Comparison of ENCODE assay signal across 24 cellular contexts in the genomic region with DNA sequence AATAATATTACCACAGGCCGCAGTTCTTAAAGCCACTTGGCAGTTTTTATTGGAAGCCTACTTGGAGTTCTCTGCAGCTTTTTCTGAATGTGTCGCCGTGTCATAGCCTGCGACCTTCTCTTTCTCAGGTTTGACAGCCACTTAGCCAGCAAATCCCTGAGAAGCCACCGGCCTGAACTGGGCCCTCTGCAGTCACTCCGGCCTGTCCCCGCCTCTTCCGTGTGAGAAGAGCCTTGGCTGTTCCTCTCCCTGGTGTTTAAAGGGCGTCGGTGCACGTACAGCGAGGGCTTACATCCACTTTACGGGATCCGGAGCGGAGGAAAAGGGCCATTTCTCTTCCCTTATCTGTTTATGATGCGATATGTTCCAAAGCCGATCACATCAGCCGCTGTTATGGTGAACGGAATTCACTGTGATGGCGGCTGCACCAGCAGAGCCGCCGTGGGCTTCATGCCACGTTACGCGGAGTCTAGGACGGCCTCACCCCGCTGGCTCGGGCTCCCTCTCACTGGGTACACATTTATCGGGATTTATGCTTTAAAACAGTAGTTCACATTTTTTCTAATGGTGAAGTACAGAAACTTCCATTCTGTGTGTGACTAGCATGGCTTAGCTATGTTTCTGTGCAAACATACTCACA.
"Had no signal": no experiment of that assay in that cellular context is flagged by ENCODE, and none has a peak within 500 bp of the region (broad histone marks: within the 10 kb centered on the region; RNA-seq: fewer than 3 reads in every experiment).

No MANE protein-coding gene starts in this region.

- H3K27ac Mint-ChIP-seq: activated CD4-positive, alpha-beta T cell treated with anti-CD3 and anti-CD28 coated beads for 36 hours; activated CD8-positive, alpha-beta memory T cell treated with anti-CD3 and anti-CD28 coated beads, Interleukin-2, amount 10 ng/mL, durations not matched to agents 7 days and 5 days; activated CD8-positive, alpha-beta T cell treated with anti-CD3 and anti-CD28 coated beads, Interleukin-2, amount 10 ng/mL, durations not matched to agents 7 days and 5 days; activated naive CD4-positive, alpha-beta T cell treated with anti-CD3 and anti-CD28 coated beads, Interleukin-2, amount 50 U/mL, for 24 hours; activated naive CD8-positive, alpha-beta T cell treated with anti-CD3 and anti-CD28 coated beads, Interleukin-2, amount 50 U/mL, for 24 hours; activated T-helper 2 cell treated with anti-CD3 and anti-CD28 coated beads, Interferon-gamma antibody, Interleukin-2, Interleukin-4, amounts not matched to agents 10 μg/mL and 5 μg/mL and 100 μg/mL, durations not matched to agents 14 hours and 24 hours and 36 hours; naive thymus-derived CD8-positive, alpha-beta T cell; T-helper 2 cell treated with Interferon-gamma antibody and Interleukin-4, amounts not matched to agents 5 μg/mL and 100 μg/mL, for 36 hours had no signal

- H3K27ac ChIP-seq: colonic mucosa, gastrocnemius medialis, hepatocyte, left lung had no signal

- H3K36me3 ChIP-seq: colonic mucosa, gastrocnemius medialis, left lung had no signal

- H3K36me3 Mint-ChIP-seq: activated CD8-positive, alpha-beta memory T cell treated with anti-CD3 and anti-CD28 coated beads, Interleukin-2, amount 10 ng/mL, durations not matched to agents 7 days and 5 days; activated naive CD4-positive, alpha-beta T cell treated with anti-CD3 and anti-CD28 coated beads, Interleukin-2, amount 50 U/mL, for 24 hours; naive thymus-derived CD8-positive, alpha-beta T cell had no signal

- FAIRE-seq: bronchial epithelial cell had no signal

- H3K4me1 ChIP-seq: colonic mucosa, gastrocnemius medialis, left lung had no signal

- H3K4me3 ChIP-seq: colonic mucosa, gastrocnemius medialis, hepatocyte, left lung, tibial nerve had no signal

- H3K9me3 Mint-ChIP-seq: activated naive CD4-positive, alpha-beta T cell treated with anti-CD3 and anti-CD28 coated beads, Interleukin-2, amount 50 U/mL, for 24 hours; activated naive CD8-positive, alpha-beta T cell treated with anti-CD3 and anti-CD28 coated beads, Interleukin-2, amount 50 U/mL, for 24 hours; activated T-helper 2 cell treated with anti-CD3 and anti-CD28 coated beads, Interferon-gamma antibody, Interleukin-2, Interleukin-4, amounts not matched to agents 10 μg/mL and 5 μg/mL and 100 μg/mL, durations not matched to agents 14 hours and 24 hours and 36 hours; naive thymus-derived CD8-positive, alpha-beta T cell; T-helper 2 cell treated with Interferon-gamma antibody and Interleukin-4, amounts not matched to agents 5 μg/mL and 100 μg/mL, for 36 hours had no signal

- H3K27me3 Mint-ChIP-seq: activated CD4-positive, alpha-beta T cell treated with anti-CD3 and anti-CD28 coated beads for 36 hours; activated CD8-positive, alpha-beta memory T cell treated with anti-CD3 and anti-CD28 coated beads, Interleukin-2, amount 10 ng/mL, durations not matched to agents 7 days and 5 days; activated naive CD4-positive, alpha-beta T cell treated with anti-CD3 and anti-CD28 coated beads, Interleukin-2, amount 50 U/mL, for 24 hours; activated naive CD8-positive, alpha-beta T cell treated with anti-CD3 and anti-CD28 coated beads, Interleukin-2, amount 50 U/mL, for 24 hours had no signal

- H2AFZ ChIP-seq: hepatocyte had no signal

- DNase-seq: activated CD4-positive, alpha-beta T cell treated with anti-CD3 and anti-CD28 coated beads for 36 hours; activated CD4-positive, CD25-positive, alpha-beta regulatory T cell; activated CD8-positive, alpha-beta memory T cell treated with anti-CD3 and anti-CD28 coated beads, Interleukin-2, amount 10 ng/mL, durations not matched to agents 7 days and 5 days; activated CD8-positive, alpha-beta T cell treated with anti-CD3 and anti-CD28 coated beads, Interleukin-2, amount 10 ng/mL, durations not matched to agents 7 days and 5 days; activated naive CD8-positive, alpha-beta T cell treated with anti-CD3 and anti-CD28 coated beads, Interleukin-2, amount 50 U/mL, for 24 hours; activated T-cell treated with anti-CD3 and anti-CD28 coated beads, Interleukin-2, amount 50 U/mL, for 48 hours; amygdala; colonic mucosa; effector memory CD4-positive, alpha-beta T cell; erythroblast; gastrocnemius medialis; kidney glomerular epithelial cell; left lung; midbrain; naive thymus-derived CD8-positive, alpha-beta T cell; right cardiac atrium; stimulated activated naive CD4-positive, alpha-beta T cell; T-helper 1 cell had no signal

- H3K4me3 Mint-ChIP-seq: activated CD4-positive, alpha-beta T cell treated with anti-CD3 and anti-CD28 coated beads for 36 hours; activated CD8-positive, alpha-beta memory T cell treated with anti-CD3 and anti-CD28 coated beads, Interleukin-2, amount 10 ng/mL, durations not matched to agents 7 days and 5 days; activated CD8-positive, alpha-beta T cell treated with anti-CD3 and anti-CD28 coated beads, Interleukin-2, amount 10 ng/mL, durations not matched to agents 7 days and 5 days; activated naive CD4-positive, alpha-beta T cell treated with anti-CD3 and anti-CD28 coated beads, Interleukin-2, amount 50 U/mL, for 24 hours; activated naive CD8-positive, alpha-beta T cell treated with anti-CD3 and anti-CD28 coated beads, Interleukin-2, amount 50 U/mL, for 24 hours; naive thymus-derived CD8-positive, alpha-beta T cell; T-helper 2 cell treated with Interferon-gamma antibody and Interleukin-4, amounts not matched to agents 5 μg/mL and 100 μg/mL, for 36 hours had no signal

- H3K79me2 ChIP-seq: hepatocyte had no signal

- ATAC-seq: activated CD4-positive, alpha-beta T cell treated with anti-CD3 and anti-CD28 coated beads for 36 hours; activated CD8-positive, alpha-beta memory T cell treated with anti-CD3 and anti-CD28 coated beads, Interleukin-2, amount 10 ng/mL, durations not matched to agents 7 days and 5 days; activated CD8-positive, alpha-beta T cell treated with anti-CD3 and anti-CD28 coated beads, Interleukin-2, amount 10 ng/mL, durations not matched to agents 7 days and 5 days; activated naive CD8-positive, alpha-beta T cell treated with anti-CD3 and anti-CD28 coated beads, Interleukin-2, amount 50 U/mL, for 24 hours; gastrocnemius medialis; left lung; naive thymus-derived CD8-positive, alpha-beta T cell; right cardiac atrium had no signal

- H3K4me2 ChIP-seq: hepatocyte had no signal

- H3K4me1 Mint-ChIP-seq: activated CD4-positive, alpha-beta T cell treated with anti-CD3 and anti-CD28 coated beads for 36 hours; activated CD8-positive, alpha-beta memory T cell treated with anti-CD3 and anti-CD28 coated beads, Interleukin-2, amount 10 ng/mL, durations not matched to agents 7 days and 5 days; activated naive CD4-positive, alpha-beta T cell treated with anti-CD3 and anti-CD28 coated beads, Interleukin-2, amount 50 U/mL, for 24 hours; activated naive CD8-positive, alpha-beta T cell treated with anti-CD3 and anti-CD28 coated beads, Interleukin-2, amount 50 U/mL, for 24 hours; naive thymus-derived CD8-positive, alpha-beta T cell had no signal

- H3K9me3 ChIP-seq: colonic mucosa, gastrocnemius medialis, left lung, tibial nerve had no signal

- H3K27me3 ChIP-seq: colonic mucosa, gastrocnemius medialis, hepatocyte, left lung, tibial nerve had no signal
